ENCODE assay signal across 9 cellular contexts in genomic region chr4:36385951-36386561, GRCh38.
DNase-seq lines count a peak whose midpoint lies in the region; ATAC-seq and TF ChIP-seq lines count a peak whose summit lies in the region.
"Had no signal": no experiment of that assay in that cellular context is flagged by ENCODE, and none has a peak within 500 bp of the region (broad histone marks: within the 10 kb centered on the region; RNA-seq: fewer than 3 reads in every experiment).

No MANE protein-coding gene starts in this region.

- H3K4me3 Mint-ChIP-seq in mesothelial cell of epicardium: no peak overlapping the region

- no peaks in the 10 kb centered on the region for H3K36me3 Mint-ChIP-seq in mesothelial cell of epicardium

- H3K9me3 Mint-ChIP-seq in mesothelial cell of epicardium: peaks cover under 1% of the 10 kb centered on the region

- H3K27me3 Mint-ChIP-seq in mesothelial cell of epicardium (ENCODE audit: low read depth): peaks cover 35% of the 10 kb centered on the region

- peaks cover 6% of the 10 kb centered on the region for H3K4me1 Mint-ChIP-seq in mesothelial cell of epicardium

- DNase-seq in activated CD4-positive, CD25-positive, alpha-beta regulatory T cell treated with anti-CD3 and anti-CD28 coated beads, Interleukin-2, amount 50 U/mL, for 72 hours: no peak
- DNase-seq in NOMO-1 treated with DMSO at 0.1 percent for 48 hours (lab: John Stamatoyannopoulos, UW; ENCODE audit: unreplicated experiment) (peak; percentile 91), mesothelial cell of epicardium (ENCODE audit: low spot score in 2 of 2, unreplicated experiment in 2 of 2) (no peak), hippocampal formation (lab: John Stamatoyannopoulos, UW) (no peak), NCI-H146 (lab: John Stamatoyannopoulos, UW) (no peak)
- DNase-seq in effector CD8-positive, alpha-beta T cell (lab: John Stamatoyannopoulos, UW): peak; percentile 1

- peak; percentile 79 to 86 for ATAC-seq in activated CD4-positive, CD25-positive, alpha-beta regulatory T cell treated with anti-CD3 and anti-CD28 coated beads, Interleukin-2, amount 50 U/mL, for 24 hours
- ATAC-seq in HG02759 (IDR thresholded peaks at IDR 0.05; ENCODE audit: unreplicated experiment): peak; percentile 88
- ATAC-seq: A549 had no signal

- no peak overlapping the region for H3K27ac Mint-ChIP-seq in mesothelial cell of epicardium

- TF ChIP-seq CTCF in mesothelial cell of epicardium (IDR thresholded peaks at IDR 0.05; ENCODE audit: unreplicated experiment): no peak

Comparison
In these comparisons a context has a peak if more than half of its experiments do, and no peak if none do; other contexts are left out.
1. DNase-seq: peak in NOMO-1 treated with DMSO at 0.1 percent for 48 hours (single experiment) and effector CD8-positive, alpha-beta T cell (single experiment); none in activated CD4-positive, CD25-positive, alpha-beta regulatory T cell treated with anti-CD3 and anti-CD28 coated beads, Interleukin-2, amount 50 U/mL, for 72 hours (single experiment), mesothelial cell of epicardium (0 of 2), hippocampal formation (0 of 2) and NCI-H146 (single experiment).